Comparison of ENCODE assay signal across 8 cellular contexts in genomic region chr9:136328622-136329041, GRCh38. TPM values are rescaled to one million over a fixed set of nuclear protein-coding genes. Genes with fewer than 3 reads are reported as not detected.
A peak's percentile ranks its signal among the peaks of the same experiment; 100 is the strongest.
DNase-seq lines count a peak whose midpoint lies in the region; TF ChIP-seq lines count a peak whose summit lies in the region.

No MANE protein-coding gene starts in this region.

- H3K14ac ChIP-seq in mesenchymal stem cell (ENCODE audit: low read length in 2 of 2) = peak overlapping the region in 1 of 2 experiments; percentile 90

- H3K36me3 ChIP-seq in HUES6 (ENCODE audit: control insufficient read depth, insufficient read depth, low read length) = no peaks in the 10 kb centered on the region
- peaks cover 0 to 40% of the 10 kb centered on the region in 2 experiments for H3K36me3 ChIP-seq in mesenchymal stem cell (ENCODE audit: control insufficient read depth in 1 of 2, insufficient read depth in 2 of 2, low read depth in 1 of 2, low read length in 2 of 2)

- DNase-seq in mesenchymal stem cell (peak; percentile 57), lower leg skin (ENCODE audit: low spot score in 2 of 2) (no peak), NCI-H2196 (lab: John Stamatoyannopoulos, UW; ENCODE audit: unreplicated experiment) (no peak), GOT3 (lab: John Stamatoyannopoulos, UW) (no peak), MV-4-11 (lab: John Stamatoyannopoulos, UW) (no peak)

- peak overlapping the region; percentile 76 to 79 for H3K18ac ChIP-seq in mesenchymal stem cell (ENCODE audit: low read depth in 1 of 2, low read length in 2 of 2)

- H3K27ac ChIP-seq in 22Rv1 = peak overlapping the region; percentile 55; the same call in 1 of the 2 replicates
- H3K27ac ChIP-seq in HUES6 (ENCODE audit: low read depth, low read length) = no peak overlapping the region
- H3K27ac ChIP-seq in cingulate gyrus (ENCODE audit: low read depth, low read length) = peak overlapping the region; percentile 25
- peak overlapping the region; percentile 40 for H3K27ac ChIP-seq in mesenchymal stem cell (ENCODE audit: low read length, poor library complexity, severe bottlenecking)

- no peak for TF ChIP-seq CTCF in 22Rv1 (IDR thresholded peaks at IDR 0.05)
- no peak for TF ChIP-seq CTCF in lower leg skin (IDR thresholded peaks at IDR 0.05)

- H3K4me1 ChIP-seq in HUES6 (ENCODE audit: control insufficient read depth, insufficient read depth, low read length) = peaks cover 23% of the 10 kb centered on the region
- peaks cover 70% of the 10 kb centered on the region for H3K4me1 ChIP-seq in mesenchymal stem cell (ENCODE audit: control insufficient read depth, insufficient read depth, low read depth, low read length)

- peak overlapping the region; percentile 65 for H3K4me3 ChIP-seq in HUES6 (ENCODE audit: low read depth, low read length)
- peak overlapping the region; percentile 75 to 96 for H3K4me3 ChIP-seq in mesenchymal stem cell (ENCODE audit: insufficient read depth in 1 of 2, low read depth in 1 of 2, low read length in 2 of 2)
- no peak overlapping the region for H3K4me3 ChIP-seq in lower leg skin (ENCODE audit: low read depth, poor library complexity, severe bottlenecking)

- no peak overlapping the region for H2BK15ac ChIP-seq in mesenchymal stem cell (ENCODE audit: low read depth, poor library complexity, severe bottlenecking)

- H4K8ac ChIP-seq in mesenchymal stem cell (ENCODE audit: low read length) = no peak overlapping the region

- no peaks in the 10 kb centered on the region for H3K27me3 ChIP-seq in HUES6 (ENCODE audit: control insufficient read depth, insufficient read depth, low read length)
- H3K27me3 ChIP-seq in mesenchymal stem cell (ENCODE audit: control insufficient read depth in 1 of 2, insufficient read depth in 1 of 2, low read length in 2 of 2) = peaks cover 0 to 6% of the 10 kb centered on the region in 2 experiments

- intact Hi-C loops in lower leg skin (cut with DNase I; ENCODE audit: low total_unique reads) = no loop called here

- H3K23ac ChIP-seq in mesenchymal stem cell (ENCODE audit: low read length in 2 of 2) = peak overlapping the region in 1 of 2 experiments; percentile 16

- peak overlapping the region; percentile 84 to 90 for H3K4ac ChIP-seq in mesenchymal stem cell (ENCODE audit: low read depth in 1 of 2, low read length in 2 of 2)

- H3K9me3 ChIP-seq in HUES6 (ENCODE audit: control insufficient read depth, insufficient read depth, low read depth, low read length) (no peaks in the 10 kb centered on the region), mesenchymal stem cell (ENCODE audit: control insufficient read depth, low read length) (no peaks in the 10 kb centered on the region)

- peak overlapping the region; percentile 66 for H3K4me2 ChIP-seq in mesenchymal stem cell (ENCODE audit: low read length, poor library complexity, severe bottlenecking)

- peak overlapping the region; percentile 30 for H3K9ac ChIP-seq in HUES6 (ENCODE audit: low read length)
- H3K9ac ChIP-seq in mesenchymal stem cell (ENCODE audit: low read length) = peak overlapping the region; percentile 91

- no peak overlapping the region for H2AK5ac ChIP-seq in mesenchymal stem cell (ENCODE audit: low read length, severe bottlenecking)

- 9% methylated on average over 15 of the region's 15 CpGs for WGBS in mesenchymal stem cell
- WGBS in lower leg skin, 2 donors = 25 to 46% methylated on average over 14 to 15 of the region's 15 CpGs

- TF ChIP-seq POLR2A in lower leg skin (IDR thresholded peaks at IDR 0.05) = no peak

- H2BK5ac ChIP-seq in mesenchymal stem cell (ENCODE audit: low read depth, low read length, poor library complexity, severe bottlenecking) = no peak overlapping the region

- H2AFZ ChIP-seq in mesenchymal stem cell (ENCODE audit: low read depth, low read length) = no peak overlapping the region

- peak overlapping the region in 1 of 2 experiments; percentile 48 for H2BK12ac ChIP-seq in mesenchymal stem cell (ENCODE audit: low read length in 2 of 2)

- peaks cover 14% of the 10 kb centered on the region for H3K79me1 ChIP-seq in mesenchymal stem cell (replicated peaks; ENCODE audit: low read length, poor library complexity, severe bottlenecking)

- H4K91ac ChIP-seq in mesenchymal stem cell (ENCODE audit: low read length) = peak overlapping the region; percentile 91

- H2BK120ac ChIP-seq in mesenchymal stem cell (ENCODE audit: low read depth, low read length) = no peak overlapping the region

RNA-seq across cellular contexts. Expression of gene GPSM1, which starts 1.3 kb away (rescaled TPM):
- polyA plus RNA-seq in mesenchymal stem cell (2013, experiment 1 of 2) = 37.1 TPM
- 35.2 TPM for polyA plus RNA-seq in mesenchymal stem cell (2013, experiment 2 of 2)
- total RNA-seq in lower leg skin = 10 to 100 TPM; 21.0 to 37.1 (median 28.1) TPM

RNA-seq across cellular contexts. Expression of gene CCDC187, which starts 24.7 kb away (rescaled TPM):
- polyA plus RNA-seq in mesenchymal stem cell (2013, experiment 1 of 2) = under 0.01 TPM
- polyA plus RNA-seq in mesenchymal stem cell (2013, experiment 2 of 2) = not detected
- total RNA-seq in lower leg skin = 1 to 10 TPM in 1 of 4 donors, not detected in 3; 1.1 TPM

RNA-seq across cellular contexts. Expression of gene DNLZ, which starts 34.9 kb away (rescaled TPM):
- polyA plus RNA-seq in mesenchymal stem cell (2013, experiment 1 of 2) = 15.5 TPM
- polyA plus RNA-seq in mesenchymal stem cell (2013, experiment 2 of 2) = 16.8 TPM
- 10 to 100 TPM; 30.9 to 64.6 (median 44.1) TPM for total RNA-seq in lower leg skin

RNA-seq across cellular contexts. Expression of gene CARD9, which starts 44.8 kb away (rescaled TPM):
- 0.37 TPM for polyA plus RNA-seq in mesenchymal stem cell (2013, experiment 1 of 2)
- polyA plus RNA-seq in mesenchymal stem cell (2013, experiment 2 of 2) = 0.51 TPM
- 1 to 10 TPM; 2.4 to 4.2 (median 3.2) TPM for total RNA-seq in lower leg skin
